Comparison of ENCODE assay signal across 1 cellular context in genomic region chr6:16839780-16840179, GRCh38.
TF ChIP-seq lines count a peak whose summit lies in the region.

No MANE protein-coding gene starts in this region.

TF ChIP-seq in K562, 482 proteins besides CTCF, POLR2A, EP300 and RAD21 (continued from another document):
- TF ChIP-seq FOXM1 (IDR thresholded peaks at IDR 0.05; ENCODE audit: low read depth) (no peak), FOXM1 (CRISPR knock-in tag; IDR thresholded peaks at IDR 0.05; ENCODE audit: low read depth) (no peak), KAT8 (IDR thresholded peaks at IDR 0.05; ENCODE audit: low read depth) (no peak), ZNF384 (IDR thresholded peaks at IDR 0.05; ENCODE audit: low read depth, low read length) (no peak), HNRNPUL1 (IDR thresholded peaks at IDR 0.05; ENCODE audit: low read length) (no peak)
TF ChIP-seq in K562: peak in this region for 11.
